Comparison of ENCODE assay signal across 28 cellular contexts in the genomic region with DNA sequence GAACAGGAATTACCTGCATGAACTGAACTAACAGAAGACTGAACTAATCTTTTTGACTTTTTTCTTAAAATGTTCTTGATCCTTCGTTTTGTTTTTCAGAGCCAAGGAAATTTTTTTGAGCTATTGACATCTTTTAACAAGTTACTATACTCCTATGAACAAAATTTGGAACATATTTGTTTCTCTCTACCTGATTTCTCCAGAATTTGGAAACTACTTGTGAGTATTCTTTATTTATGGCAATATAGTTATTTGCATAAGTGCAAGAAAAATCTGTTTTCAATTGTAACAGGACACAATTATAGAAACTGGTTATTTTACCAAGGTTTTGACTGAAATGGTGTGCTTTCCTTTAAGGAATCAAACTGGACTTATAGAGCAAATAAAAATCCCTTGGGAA.
"Had no signal": no experiment of that assay in that cellular context is flagged by ENCODE, and none has a peak within 500 bp of the region (broad histone marks: within the 10 kb centered on the region; RNA-seq: fewer than 3 reads in every experiment).

No MANE protein-coding gene starts in this region.

- H3K79me2 ChIP-seq: parathyroid adenoma had no signal

- H3K9ac ChIP-seq: neural progenitor cell, parathyroid adenoma had no signal

- H3K36me3 ChIP-seq: neural progenitor cell, ovary, right lobe of liver, sigmoid colon, spleen, suprapubic skin, tibial artery, transverse colon, upper lobe of right lung, uterus had no signal

- ATAC-seq: natural killer cell; psoas muscle; right cardiac atrium; right lobe of liver; stimulated activated memory B cell treated with anti-CD40 and anti-IgM and Interleukin-4, amounts not matched to agents 10 μg/mL and 1 μg/mL and 100 μg/mL, for 72 hours; stimulated activated naive CD8-positive, alpha-beta T cell treated with anti-CD3 and anti-CD28 coated beads, Interleukin-15, amount 100 ng/mL, for 72 hours; stimulated activated naive CD8-positive, alpha-beta T cell treated with anti-CD3 and anti-CD28 coated beads, Interleukin-15, Interleukin-2, amounts not matched to agents 100 U/mL and 50 U/mL, for 24 hours; upper lobe of right lung had no signal

- H3K4me2 ChIP-seq: neural progenitor cell, smooth muscle cell had no signal

- H3K4me1 ChIP-seq: neural progenitor cell, parathyroid adenoma, psoas muscle, right lobe of liver, sigmoid colon, spleen, suprapubic skin, testis, tibial artery, transverse colon, upper lobe of right lung, uterus had no signal

- DNase-seq: natural killer cell; occipital lobe; ovary; posterior cingulate gyrus; psoas muscle; right cardiac atrium; right lobe of liver; sigmoid colon; spleen; stimulated activated CD4-positive, alpha-beta T cell treated with anti-CD3 and anti-CD28 coated beads, Interleukin-12 subunit alpha, Interleukin-12 subunit beta, amount 100 ng/mL, for 4 hours; stimulated activated CD4-positive, alpha-beta T cell treated with anti-CD3 and anti-CD28 coated beads, Interleukin-1b, Interleukin-23, amount 100 ng/mL, for 48 hours; stimulated activated CD4-positive, alpha-beta T cell treated with anti-CD3 and anti-CD28 coated beads, Interleukin-4, amount 100 ng/mL, for 1 hour; stimulated activated CD4-positive, alpha-beta T cell treated with anti-CD3 and anti-CD28 coated beads, Interleukin-4, amount 100 ng/mL, for 4 hours; stimulated activated CD8-positive, alpha-beta memory T cell treated with anti-CD3 and anti-CD28 coated beads, Interleukin-4, amount 100 ng/mL, for 48 hours; stimulated activated naive CD4-positive, alpha-beta T cell; stimulated activated naive CD8-positive, alpha-beta T cell treated with anti-CD3 and anti-CD28 coated beads, Interleukin-15, amount 100 ng/mL, for 72 hours; stimulated activated naive CD8-positive, alpha-beta T cell treated with anti-CD3 and anti-CD28 coated beads, Interleukin-15, Interleukin-2, amounts not matched to agents 100 U/mL and 50 U/mL, for 24 hours; substantia nigra; testis; tibial artery; transverse colon; upper lobe of right lung; uterus had no signal

- H3K4me3 ChIP-seq: neural progenitor cell, ovary, psoas muscle, right lobe of liver, sigmoid colon, smooth muscle cell, spleen, suprapubic skin, testis, tibial artery, transverse colon, upper lobe of right lung, uterus had no signal

- H3K27ac ChIP-seq: neural progenitor cell, ovary, parathyroid adenoma, psoas muscle, right lobe of liver, sigmoid colon, spleen, suprapubic skin, testis, tibial artery, transverse colon, upper lobe of right lung, uterus had no signal

- H3K27me3 ChIP-seq: neural progenitor cell, ovary, right lobe of liver, sigmoid colon, spleen, suprapubic skin, testis, tibial artery, transverse colon, upper lobe of right lung, uterus had no signal
